ENCODE assay signal across 22 cellular contexts in genomic region chr4:537436-538264, GRCh38. TPM values are rescaled to one million over a fixed set of nuclear protein-coding genes. Genes with fewer than 3 reads are reported as not detected.
A peak's percentile ranks its signal among the peaks of the same experiment; 100 is the strongest.
DNase-seq lines count a peak whose midpoint lies in the region; ATAC-seq and TF ChIP-seq lines count a peak whose summit lies in the region.
"Had no signal": no experiment of that assay in that cellular context is flagged by ENCODE, and none has a peak within 500 bp of the region (broad histone marks: within the 10 kb centered on the region; RNA-seq: fewer than 3 reads in every experiment).

No MANE protein-coding gene starts in this region.

- no peak for TF ChIP-seq POLR2A in breast epithelium (IDR thresholded peaks at IDR 0.05)

- DNase-seq in breast epithelium (ENCODE audit: low spot score in 2 of 2) (peak; percentile 14 to 36), mammary epithelial cell (no peak), islet precursor cell (peak; percentile 48), sciatic nerve (ENCODE audit: low spot score) (peak; percentile 51), NCI-H748 treated with DMSO at 0.1 percent for 48 hours (lab: John Stamatoyannopoulos, UW) (no peak)
- DNase-seq: Caco-2; CD4-positive, alpha-beta T cell; KG1; NCI-H1105 treated with DMSO at 0.1 percent for 48 hours; NCI-H1694 treated with DMSO at 0.1 percent for 48 hours; NCI-H2107; NCI-H2227 treated with DMSO at 0.1 percent for 48 hours; NCI-H524 treated with DMSO at 0.1 percent for 48 hours; PC-9; SJCRH30 had no signal

- no peak for ATAC-seq in sciatic nerve
- no peak for ATAC-seq in GM19035 (IDR thresholded peaks at IDR 0.05; ENCODE audit: unreplicated experiment)
- ATAC-seq in GM18909 (IDR thresholded peaks at IDR 0.05; ENCODE audit: poor library complexity, unreplicated experiment), result no peak
- ATAC-seq: A549, GM23338, HCT116, HepG2 had no signal

- H3K9ac ChIP-seq in mammary epithelial cell (ENCODE audit: insufficient read depth, low read length), result no peak overlapping the region

- CTCF ChIA-PET in mammary epithelial cell (lab: Charles Lee; ENCODE audit: low non-redundant PET), result no interaction called here

- H3K4me1 ChIP-seq in breast epithelium (no peaks in the 10 kb centered on the region), mammary epithelial cell (ENCODE audit: insufficient read depth, low read length) (no peaks in the 10 kb centered on the region)
- H3K4me1 ChIP-seq: A549, Caco-2, SJCRH30 had no signal

- no peaks in the 10 kb centered on the region for H3K79me2 ChIP-seq in mammary epithelial cell (ENCODE audit: insufficient read depth, low read length)

- no peaks in the 10 kb centered on the region for H3K27me3 ChIP-seq in breast epithelium
- H3K27me3 ChIP-seq in mammary epithelial cell (ENCODE audit: insufficient read depth, low read length), result no peaks in the 10 kb centered on the region
- H3K27me3 ChIP-seq: SJCRH30 had no signal

- no peaks in the 10 kb centered on the region for H4K20me1 ChIP-seq in mammary epithelial cell (ENCODE audit: insufficient read depth, low read length)

- peaks cover 8% of the 10 kb centered on the region for H3K36me3 ChIP-seq in breast epithelium
- H3K36me3 ChIP-seq in mammary epithelial cell (ENCODE audit: insufficient read depth, low read length), result peaks cover 2% of the 10 kb centered on the region

- H2AFZ ChIP-seq in mammary epithelial cell (ENCODE audit: low read depth, low read length), result no peak overlapping the region
- H2AFZ ChIP-seq: GM23338, PC-9 had no signal

- H3K9me3 ChIP-seq in breast epithelium (no peaks in the 10 kb centered on the region), mammary epithelial cell (replicated peaks; ENCODE audit: insufficient read depth, low read length) (no peaks in the 10 kb centered on the region)
- H3K9me3 ChIP-seq: Caco-2, SJCRH30 had no signal

- H3K4me2 ChIP-seq in mammary epithelial cell (ENCODE audit: insufficient read depth, low read depth, low read length), result no peak overlapping the region
- H3K4me2 ChIP-seq: A549, GM23338, PC-9 had no signal

- TF ChIP-seq CTCF in breast epithelium (IDR thresholded peaks at IDR 0.05) (no peak), mammary epithelial cell (conservative IDR thresholded peaks at IDR 0.05 in 1 of 2, IDR thresholded peaks at IDR 0.05 in 1 of 2; ENCODE audit: extremely low read depth in 1 of 2, insufficient read depth in 1 of 2, low read depth in 1 of 2, low read length in 2 of 2) (no peak)

- WGBS in mammary epithelial cell (ENCODE audit: low coverage, missing lambda C conversion rate), result 98% methylated on average over 14 of the region's 21 CpGs

- in situ Hi-C loops in mammary epithelial cell (cut with MboI; ENCODE audit: low sequenced_read_pairs in 2 of 2), result no loop called here

- H3K27ac ChIP-seq in breast epithelium (no peak overlapping the region), mammary epithelial cell (ENCODE audit: insufficient read depth, low read depth, low read length) (no peak overlapping the region)
- H3K27ac ChIP-seq: A549, PC-9, SJCRH30 had no signal

- BruUV-seq in mammary epithelial cell (replicated peaks; lab: Mats Ljungman, UMichigan), result no TSS peak

- intact Hi-C loops in breast epithelium (cut with DNase I; ENCODE audit: low total_unique reads), result no loop called here
- intact Hi-C loops in mammary epithelial cell (cut with micrococcal nuclease), result no loop called here
- intact Hi-C loops in sciatic nerve (cut with DNase I), result no loop called here

- dilution Hi-C loops in mammary epithelial cell (cut with HindIII; ENCODE audit: low sequenced_read_pairs), result loop anchor here (5.0 kb wide), 2 partner anchors 85 to 135 kb away; partner anchors contain the start of genes ATP5ME and MYL5

- H3K4me3 ChIP-seq in breast epithelium (no peak overlapping the region), mammary epithelial cell (replicated peaks in 1 of 3; ENCODE audit: insufficient read depth in 1 of 3, low read depth in 2 of 3, low read length in 3 of 3) (no peak overlapping the region)
- H3K4me3 ChIP-seq: A549, GM23338, PC-9, SJCRH30 had no signal

RNA-seq across cellular contexts. Expression of gene TMEM271, which starts 38.4 kb away (rescaled TPM):
- total RNA-seq in breast epithelium, result not detected
- not detected for total RNA-seq in mammary epithelial cell
- not detected for polyA plus RNA-seq in mammary epithelial cell
- not detected for polyA minus RNA-seq in mammary epithelial cell
- not detected for total RNA-seq in sciatic nerve
- total RNA-seq: Caco-2; CD4-positive, alpha-beta T cell; GM23338; HepG2; PC-9 had no signal
- polyA plus RNA-seq: A549, BJ, HepG2 had no signal

RNA-seq across cellular contexts. Expression of gene PIGG, which starts 38.6 kb away (rescaled TPM):
- total RNA-seq in breast epithelium, result 10 to 100 TPM; 46.2 to 67.2 (median 64.0) TPM
- total RNA-seq in mammary epithelial cell, result 10 to 100 TPM; 51.3 to 77.1 TPM
- polyA plus RNA-seq in mammary epithelial cell, result 38.2 TPM
- polyA minus RNA-seq in mammary epithelial cell, result 28.3 TPM
- total RNA-seq in sciatic nerve, result 59.6 TPM

RNA-seq across cellular contexts. Expression of gene ZNF721, which starts 38.7 kb away (rescaled TPM):
- 10 to 100 TPM; 21.4 to 72.0 (median 47.2) TPM for total RNA-seq in breast epithelium
- 10 to 100 TPM; 22.8 to 26.2 TPM for total RNA-seq in mammary epithelial cell
- 7.9 TPM for polyA plus RNA-seq in mammary epithelial cell
- polyA minus RNA-seq in mammary epithelial cell, result 16.2 TPM
- total RNA-seq in sciatic nerve, result 39.1 TPM

Comparison
In these comparisons a context has a peak if more than half of its experiments do, and no peak if none do; other contexts are left out.
1. DNase-seq: peak in breast epithelium (2 of 2), islet precursor cell (single experiment) and sciatic nerve (single experiment); none in mammary epithelial cell (single experiment) and NCI-H748 treated with DMSO at 0.1 percent for 48 hours (single experiment).